In genomic region chr7:96075510-96076349, GRCh38 we compare ENCODE assay signal across 8 cellular contexts.
DNase-seq lines count a peak whose midpoint lies in the region; ATAC-seq and TF ChIP-seq lines count a peak whose summit lies in the region.

No MANE protein-coding gene starts in this region.

- H3K27me3 ChIP-seq in ectodermal cell (ENCODE audit: control insufficient read depth, insufficient read depth, low read length, poor library complexity, severe bottlenecking), result peaks cover 15% of the 10 kb centered on the region
- H3K27me3 ChIP-seq in lower lobe of right lung (ENCODE audit: low read depth), result peaks cover 19% of the 10 kb centered on the region

- H3K4me1 ChIP-seq in ectodermal cell (ENCODE audit: control insufficient read depth, insufficient read depth, low read length) (no peaks in the 10 kb centered on the region), lower lobe of right lung (peaks cover 9% of the 10 kb centered on the region)

- intact Hi-C loops in lower lobe of right lung (cut with DNase I), result no loop called here

- H3K9me3 ChIP-seq in ectodermal cell (ENCODE audit: control insufficient read depth, low read length) (no peaks in the 10 kb centered on the region), lower lobe of right lung (no peaks in the 10 kb centered on the region)

- peak; percentile 81 for DNase-seq in Ammon's horn (ENCODE audit: low spot score)
- DNase-seq in NCI-H510A (lab: John Stamatoyannopoulos, UW), result peak; percentile 49
- peak; percentile 41 to 56 for DNase-seq in activated CD4-positive, alpha-beta T cell treated with anti-CD3 and anti-CD28 coated beads, Interleukin-2, amount 50 U/mL, for 48 hours
- DNase-seq in lower lobe of right lung, result peak; percentile 60
- DNase-seq in stimulated activated CD4-positive, alpha-beta T cell treated with anti-CD3 and anti-CD28 coated beads, TNF-alpha, amount 100 ng/mL, for 1 hour (ENCODE audit: low read depth in 3 of 3, low spot score in 1 of 3), result peak in 2 of 3 donors; percentile 9 to 16

- peak overlapping the region; percentile 58 for H3K4me3 ChIP-seq in ectodermal cell (ENCODE audit: insufficient read depth, low read depth, low read length)
- H3K4me3 ChIP-seq in lower lobe of right lung, result peak overlapping the region; percentile 50

- ATAC-seq in GM19035 (IDR thresholded peaks at IDR 0.05; ENCODE audit: unreplicated experiment) (peak; percentile 90), HG03378 (IDR thresholded peaks at IDR 0.05; ENCODE audit: unreplicated experiment) (peak; percentile 72), lower lobe of right lung (peak; percentile 82 to 93)

- WGBS in ectodermal cell, 2 experiments, result 2% methylated on average over 47 of the region's 47 CpGs

- H3K27ac ChIP-seq in ectodermal cell (ENCODE audit: insufficient read depth, low read depth, low read length, poor library complexity, severe bottlenecking), result peak overlapping the region; percentile 19
- no peak overlapping the region for H3K27ac ChIP-seq in lower lobe of right lung

- peak; percentile 82 for TF ChIP-seq CTCF in lower lobe of right lung (IDR thresholded peaks at IDR 0.05)

- H3K36me3 ChIP-seq in ectodermal cell (ENCODE audit: control insufficient read depth, insufficient read depth, low read length), result no peaks in the 10 kb centered on the region
- H3K36me3 ChIP-seq in lower lobe of right lung, result no peaks in the 10 kb centered on the region

Comparison
In these comparisons a context has a peak if more than half of its experiments do, and no peak if none do; other contexts are left out.
1. DNase-seq: peak in every context shown above with its lines; median percentile 81 in Ammon's horn; 60 in lower lobe of right lung; 49 in NCI-H510A; 48 in activated CD4-positive, alpha-beta T cell treated with anti-CD3 and anti-CD28 coated beads, Interleukin-2, amount 50 U/mL, for 48 hours; 12 in stimulated activated CD4-positive, alpha-beta T cell treated with anti-CD3 and anti-CD28 coated beads, TNF-alpha, amount 100 ng/mL, for 1 hour.